In genomic region chr1:151314137-151314875, GRCh38 we compare ENCODE assay signal across 9 cellular contexts. TPM values are rescaled to one million over a fixed set of nuclear protein-coding genes. Genes with fewer than 3 reads are reported as not detected.
A peak's percentile ranks its signal among the peaks of the same experiment; 100 is the strongest.
DNase-seq lines count a peak whose midpoint lies in the region; ATAC-seq and TF ChIP-seq lines count a peak whose summit lies in the region.
"Had no signal": no experiment of that assay in that cellular context is flagged by ENCODE, and none has a peak within 500 bp of the region (broad histone marks: within the 10 kb centered on the region; RNA-seq: fewer than 3 reads in every experiment).

No MANE protein-coding gene starts in this region.

- H3K23ac ChIP-seq in mesenchymal stem cell (ENCODE audit: low read length in 2 of 2), result no peak overlapping the region

- H2BK12ac ChIP-seq in mesenchymal stem cell (ENCODE audit: low read length in 2 of 2), result no peak overlapping the region

- peaks cover 11% of the 10 kb centered on the region for H3K36me3 Mint-ChIP-seq in activated naive CD8-positive, alpha-beta T cell
- H3K36me3 Mint-ChIP-seq in activated naive CD8-positive, alpha-beta T cell treated with anti-CD3 and anti-CD28 coated beads, Interleukin-2, amount 50 U/mL, for 24 hours (ENCODE audit: low read depth), result peaks cover 33% of the 10 kb centered on the region
- peaks cover 35% of the 10 kb centered on the region for H3K36me3 Mint-ChIP-seq in effector memory CD8-positive, alpha-beta T cell (ENCODE audit: insufficient read depth)

- no peak overlapping the region for H4K8ac ChIP-seq in mesenchymal stem cell (ENCODE audit: low read length)

- peak overlapping the region; percentile 99 for H3K27ac Mint-ChIP-seq in activated naive CD8-positive, alpha-beta T cell
- no peak overlapping the region for H3K27ac Mint-ChIP-seq in activated naive CD8-positive, alpha-beta T cell treated with anti-CD3 and anti-CD28 coated beads, Interleukin-2, amount 50 U/mL, for 24 hours
- H3K27ac Mint-ChIP-seq in effector memory CD8-positive, alpha-beta T cell, result peak overlapping the region; percentile 79 to 81

- H3K27me3 Mint-ChIP-seq in activated naive CD8-positive, alpha-beta T cell, result no peaks in the 10 kb centered on the region
- no peaks in the 10 kb centered on the region for H3K27me3 Mint-ChIP-seq in activated naive CD8-positive, alpha-beta T cell treated with anti-CD3 and anti-CD28 coated beads, Interleukin-2, amount 50 U/mL, for 24 hours
- H3K27me3 Mint-ChIP-seq in effector memory CD8-positive, alpha-beta T cell, result no peaks in the 10 kb centered on the region

- no peak for DNase-seq in activated naive CD8-positive, alpha-beta T cell treated with anti-CD3 and anti-CD28 coated beads, Interleukin-2, amount 50 U/mL, for 24 hours
- no peak for DNase-seq in effector memory CD8-positive, alpha-beta T cell
- DNase-seq in mesenchymal stem cell, result peak; percentile 78
- no peak for DNase-seq in vagina (ENCODE audit: extremely low spot score in 2 of 2)
- no peak for DNase-seq in cerebellar nuclear complex (lab: John Stamatoyannopoulos, UW)
- DNase-seq in HT-29 (ENCODE audit: low spot score), result no peak
- no peak for DNase-seq in prostate gland (ENCODE audit: low spot score)

- no peak overlapping the region for H4K91ac ChIP-seq in mesenchymal stem cell (ENCODE audit: low read length)

- peak overlapping the region; percentile 56 for H3K9ac ChIP-seq in mesenchymal stem cell (ENCODE audit: low read length)

- ATAC-seq in activated naive CD8-positive, alpha-beta T cell treated with anti-CD3 and anti-CD28 coated beads, Interleukin-2, amount 50 U/mL, for 24 hours, result no peak
- no peak for ATAC-seq in effector memory CD8-positive, alpha-beta T cell (replicated peaks)

- TF ChIP-seq POLR2A in vagina (IDR thresholded peaks at IDR 0.05), result no peak
- TF ChIP-seq POLR2A in prostate gland (IDR thresholded peaks at IDR 0.05), result no peak

- H3K27me3 ChIP-seq in mesenchymal stem cell (ENCODE audit: control insufficient read depth in 1 of 2, insufficient read depth in 1 of 2, low read length in 2 of 2) (no peaks in the 10 kb centered on the region), vagina (no peaks in the 10 kb centered on the region), prostate gland (replicated peaks; ENCODE audit: insufficient read depth) (no peaks in the 10 kb centered on the region)

- no peak overlapping the region for H2AK5ac ChIP-seq in mesenchymal stem cell (ENCODE audit: low read length, severe bottlenecking)

- TF ChIP-seq CTCF in vagina (IDR thresholded peaks at IDR 0.05) (no peak), prostate gland (IDR thresholded peaks at IDR 0.05) (no peak)

- no peak overlapping the region for H3K4me3 Mint-ChIP-seq in activated naive CD8-positive, alpha-beta T cell
- no peak overlapping the region for H3K4me3 Mint-ChIP-seq in activated naive CD8-positive, alpha-beta T cell treated with anti-CD3 and anti-CD28 coated beads, Interleukin-2, amount 50 U/mL, for 24 hours
- no peak overlapping the region for H3K4me3 Mint-ChIP-seq in effector memory CD8-positive, alpha-beta T cell

- no peak overlapping the region for H2AFZ ChIP-seq in mesenchymal stem cell (ENCODE audit: low read depth, low read length)

- peaks cover 48% of the 10 kb centered on the region for H3K4me1 Mint-ChIP-seq in activated naive CD8-positive, alpha-beta T cell (ENCODE audit: low read depth)
- H3K4me1 Mint-ChIP-seq in activated naive CD8-positive, alpha-beta T cell treated with anti-CD3 and anti-CD28 coated beads, Interleukin-2, amount 50 U/mL, for 24 hours, result peaks cover 32% of the 10 kb centered on the region
- peaks cover 35 to 38% of the 10 kb centered on the region in 2 donors for H3K4me1 Mint-ChIP-seq in effector memory CD8-positive, alpha-beta T cell (ENCODE audit: low read depth in 2 of 2)

- H2BK15ac ChIP-seq in mesenchymal stem cell (ENCODE audit: low read depth, poor library complexity, severe bottlenecking), result no peak overlapping the region

- H3K4me3 ChIP-seq in mesenchymal stem cell (ENCODE audit: insufficient read depth in 1 of 2, low read depth in 1 of 2, low read length in 2 of 2), result peak overlapping the region in 1 of 2 experiments; percentile 41
- H3K4me3 ChIP-seq in vagina, result no peak overlapping the region
- no peak overlapping the region for H3K4me3 ChIP-seq in prostate gland

- no peak overlapping the region for H3K4ac ChIP-seq in mesenchymal stem cell (ENCODE audit: low read depth in 1 of 2, low read length in 2 of 2)

- H3K14ac ChIP-seq in mesenchymal stem cell (ENCODE audit: low read length in 2 of 2), result no peak overlapping the region

- WGBS in mesenchymal stem cell, result 67% methylated on average over 2 of the region's 3 CpGs
- 40% methylated on average over 3 of the region's 3 CpGs for WGBS in prostate gland

- no peak overlapping the region for H2BK5ac ChIP-seq in mesenchymal stem cell (ENCODE audit: low read depth, low read length, poor library complexity, severe bottlenecking)

- H3K9me3 ChIP-seq in mesenchymal stem cell (ENCODE audit: control insufficient read depth, low read length) (no peaks in the 10 kb centered on the region), vagina (no peaks in the 10 kb centered on the region), prostate gland (no peaks in the 10 kb centered on the region)

- H3K4me2 ChIP-seq in mesenchymal stem cell (ENCODE audit: low read length, poor library complexity, severe bottlenecking), result no peak overlapping the region

- H3K9me3 Mint-ChIP-seq in activated naive CD8-positive, alpha-beta T cell (ENCODE audit: low read depth), result no peaks in the 10 kb centered on the region
- no peaks in the 10 kb centered on the region for H3K9me3 Mint-ChIP-seq in activated naive CD8-positive, alpha-beta T cell treated with anti-CD3 and anti-CD28 coated beads, Interleukin-2, amount 50 U/mL, for 24 hours
- H3K9me3 Mint-ChIP-seq in effector memory CD8-positive, alpha-beta T cell, result no peaks in the 10 kb centered on the region

- intact Hi-C loops in vagina (cut with DNase I) (no loop called here), prostate gland (cut with DNase I) (no loop called here)

- H2BK120ac ChIP-seq in mesenchymal stem cell (ENCODE audit: low read depth, low read length), result no peak overlapping the region

- H3K4me1 ChIP-seq in mesenchymal stem cell (ENCODE audit: control insufficient read depth, insufficient read depth, low read depth, low read length), result peaks cover 29% of the 10 kb centered on the region
- H3K4me1 ChIP-seq in vagina, result peaks cover 65% of the 10 kb centered on the region
- peaks cover 4% of the 10 kb centered on the region for H3K4me1 ChIP-seq in prostate gland (replicated peaks)

- H3K36me3 ChIP-seq in mesenchymal stem cell (ENCODE audit: control insufficient read depth in 1 of 2, insufficient read depth in 2 of 2, low read depth in 1 of 2, low read length in 2 of 2) (peaks cover 25 to 45% of the 10 kb centered on the region in 2 experiments), vagina (peaks cover 0 to 31% of the 10 kb centered on the region in 2 donors), prostate gland (no peaks in the 10 kb centered on the region)

- no peak overlapping the region for H3K18ac ChIP-seq in mesenchymal stem cell (ENCODE audit: low read depth in 1 of 2, low read length in 2 of 2)

- H3K27ac ChIP-seq in mesenchymal stem cell (ENCODE audit: low read length, poor library complexity, severe bottlenecking), result peak overlapping the region; percentile 28
- peak overlapping the region; percentile 88 for H3K27ac ChIP-seq in vagina
- H3K27ac ChIP-seq in prostate gland, result no peak overlapping the region
- H3K27ac ChIP-seq: C4-2B had no signal

- H3K79me1 ChIP-seq in mesenchymal stem cell (replicated peaks; ENCODE audit: low read length, poor library complexity, severe bottlenecking), result peaks cover 15% of the 10 kb centered on the region

RNA-seq across cellular contexts. Expression of gene PI4KB, which starts 12.9 kb away (rescaled TPM):
- polyA plus RNA-seq in mesenchymal stem cell (2013, experiment 1 of 2), result 36.1 TPM
- 36.1 TPM for polyA plus RNA-seq in mesenchymal stem cell (2013, experiment 2 of 2)
- total RNA-seq in vagina, result 69.0 TPM
- total RNA-seq in HT-29 (2014; rRNA removed; shearing (Covaris generic)), result 35.9 and 42.7 TPM in 2 replicates
- total RNA-seq in prostate gland, result 10 to 100 TPM; 60.7 to 91.9 TPM

RNA-seq across cellular contexts. Expression of gene ZNF687, which starts 32.2 kb away (rescaled TPM):
- 10.8 TPM for polyA plus RNA-seq in mesenchymal stem cell (2013, experiment 1 of 2)
- 10.8 TPM for polyA plus RNA-seq in mesenchymal stem cell (2013, experiment 2 of 2)
- 26.8 TPM for total RNA-seq in vagina
- 39.2 TPM in 2 replicates for total RNA-seq in HT-29 (2014; rRNA removed; shearing (Covaris generic))
- total RNA-seq in prostate gland, result 10 to 100 TPM; 30.1 to 46.4 TPM

RNA-seq across cellular contexts. Expression of gene RFX5, which starts 32.7 kb away (rescaled TPM):
- polyA plus RNA-seq in mesenchymal stem cell (2013, experiment 1 of 2), result 31.1 TPM
- polyA plus RNA-seq in mesenchymal stem cell (2013, experiment 2 of 2), result 32.1 TPM
- total RNA-seq in vagina, result 13.0 TPM
- 50.4 and 54.9 TPM in 2 replicates for total RNA-seq in HT-29 (2014; rRNA removed; shearing (Covaris generic))
- total RNA-seq in prostate gland, result 10 to 100 TPM; 25.5 to 27.2 TPM

RNA-seq across cellular contexts. Expression of gene SELENBP1, which starts 58.2 kb away (rescaled TPM):
- polyA plus RNA-seq in mesenchymal stem cell (2013, experiment 1 of 2), result 23.4 TPM
- 22.9 TPM for polyA plus RNA-seq in mesenchymal stem cell (2013, experiment 2 of 2)
- total RNA-seq in vagina (30.9 TPM), prostate gland (100 to 1,000 TPM; 104 to 108 TPM)
- 39.2 and 46.7 TPM in 2 replicates for total RNA-seq in HT-29 (2014; rRNA removed; shearing (Covaris generic))

RNA-seq across cellular contexts. Expression of gene PSMD4, which starts 59.8 kb away (rescaled TPM):
- polyA plus RNA-seq in mesenchymal stem cell (2013, experiment 1 of 2), result 136 TPM
- polyA plus RNA-seq in mesenchymal stem cell (2013, experiment 2 of 2), result 139 TPM
- total RNA-seq in vagina, result 118 TPM
- total RNA-seq in HT-29 (2014; rRNA removed; shearing (Covaris generic)), result 190 and 195 TPM in 2 replicates
- 100 to 1,000 TPM in 1 of 2 donors, 10 to 100 TPM in 1; 96.1 to 116 TPM for total RNA-seq in prostate gland

Comparison
In these comparisons a context has a peak if more than half of its experiments do, and no peak if none do; other contexts are left out.
1. H3K27ac ChIP-seq: peak in mesenchymal stem cell (single experiment) and vagina (single experiment); none in prostate gland (0 of 2).